ENCODE assay signal across 1 cellular context in the genomic region with DNA sequence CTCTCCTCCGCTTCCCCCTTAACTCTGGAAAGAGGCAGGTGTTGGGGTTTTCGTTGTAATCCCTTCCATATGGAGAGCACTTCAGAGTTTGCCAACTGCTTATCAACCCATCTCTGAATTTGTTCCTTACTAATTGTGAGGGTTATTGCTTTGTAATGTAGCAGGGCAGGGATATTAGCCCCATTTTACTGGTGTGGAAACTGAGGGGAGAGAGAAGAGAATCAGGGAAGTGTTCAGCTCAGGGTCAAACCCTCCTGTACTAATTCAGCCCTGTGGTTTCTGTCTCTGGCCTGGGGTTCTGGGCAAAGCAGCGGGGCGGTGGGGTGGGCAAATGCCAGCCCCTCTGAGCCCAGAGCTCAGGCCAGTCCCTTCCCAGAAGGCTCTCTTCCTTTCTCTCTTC.
TF ChIP-seq lines count a peak whose summit lies in the region.

No MANE protein-coding gene starts in this region.

TF ChIP-seq in HepG2, 621 proteins besides CTCF, POLR2A, EP300 and RAD21:
- TF ChIP-seq ZNF629 (CRISPR knock-in tag; conservative IDR thresholded peaks at IDR 0.05) (peak; percentile 62), U2AF1 (optimal IDR thresholded peaks at IDR 0.05; ENCODE audit: low read depth, low read length) (no peak)
